In the genomic region with DNA sequence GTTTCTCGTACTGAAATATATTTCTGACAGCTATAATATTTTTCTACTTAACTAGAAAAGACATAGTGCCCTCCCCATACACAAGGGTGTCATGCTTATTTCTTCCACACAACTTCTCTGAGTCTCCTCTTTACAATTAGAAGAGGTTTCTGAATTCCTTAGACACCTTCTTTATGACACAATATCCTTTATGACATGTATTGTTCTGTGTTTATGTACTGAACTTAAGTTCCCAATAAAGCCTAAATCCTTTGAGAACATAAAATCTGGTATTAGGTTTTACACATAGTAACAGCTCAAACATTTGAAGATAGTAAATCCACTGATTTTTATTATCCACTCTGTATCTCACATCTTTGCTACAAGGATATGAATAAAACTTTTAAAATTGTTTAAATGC, we compare ENCODE assay signal across 15 cellular contexts.
"Had no signal": no experiment of that assay in that cellular context is flagged by ENCODE, and none has a peak within 500 bp of the region (broad histone marks: within the 10 kb centered on the region; RNA-seq: fewer than 3 reads in every experiment).

No MANE protein-coding gene starts in this region.

- H3K27ac Mint-ChIP-seq: activated CD4-positive, alpha-beta T cell treated with anti-CD3 and anti-CD28 coated beads, Interleukin-2, amount 10 ng/mL, durations not matched to agents 7 days and 5 days; activated T-helper 2 cell treated with anti-CD3 and anti-CD28 coated beads, Interferon-gamma antibody, Interleukin-2, Interleukin-4, amounts not matched to agents 10 μg/mL and 5 μg/mL and 100 μg/mL, durations not matched to agents 14 hours and 24 hours and 36 hours; stimulated activated effector memory CD8-positive, alpha-beta T cell treated with anti-CD3 and anti-CD28 coated beads, Interleukin-12 subunit alpha, Interleukin-12 subunit beta, amount 100 ng/mL, for 72 hours; T-helper 1 cell treated with Interleukin-12 subunit alpha and Interleukin-12 subunit beta and Interleukin-4 antibody, amounts not matched to agents 30 μg/mL and 1 μg/mL, for 36 hours; WTC11 had no signal

- H3K36me3 Mint-ChIP-seq: stimulated activated effector memory CD8-positive, alpha-beta T cell treated with anti-CD3 and anti-CD28 coated beads, Interleukin-12 subunit alpha, Interleukin-12 subunit beta, amount 100 ng/mL, for 72 hours had no signal

- H3K36me3 ChIP-seq: right atrium auricular region had no signal

- FAIRE-seq: small intestine had no signal

- H3K27me3 Mint-ChIP-seq: activated CD4-positive, alpha-beta T cell treated with anti-CD3 and anti-CD28 coated beads, Interleukin-2, amount 10 ng/mL, durations not matched to agents 7 days and 5 days; naive thymus-derived CD8-positive, alpha-beta T cell had no signal

- H3K4me3 Mint-ChIP-seq: activated CD4-positive, alpha-beta T cell treated with anti-CD3 and anti-CD28 coated beads, Interleukin-2, amount 10 ng/mL, durations not matched to agents 7 days and 5 days; naive thymus-derived CD8-positive, alpha-beta T cell; stimulated activated effector memory CD8-positive, alpha-beta T cell treated with anti-CD3 and anti-CD28 coated beads, Interleukin-12 subunit alpha, Interleukin-12 subunit beta, amount 100 ng/mL, for 72 hours; T-helper 1 cell treated with Interleukin-12 subunit alpha and Interleukin-12 subunit beta and Interleukin-4 antibody, amounts not matched to agents 30 μg/mL and 1 μg/mL, for 36 hours; WTC11 had no signal

- H3K27ac ChIP-seq: brain microvascular endothelial cell, coronary artery, right atrium auricular region had no signal

- H3K4me3 ChIP-seq: coronary artery, lung, right atrium auricular region had no signal

- H3K27me3 ChIP-seq: brain microvascular endothelial cell, right atrium auricular region had no signal

- H3K9me3 Mint-ChIP-seq: activated T-helper 2 cell treated with anti-CD3 and anti-CD28 coated beads, Interferon-gamma antibody, Interleukin-2, Interleukin-4, amounts not matched to agents 10 μg/mL and 5 μg/mL and 100 μg/mL, durations not matched to agents 14 hours and 24 hours and 36 hours; naive thymus-derived CD8-positive, alpha-beta T cell; stimulated activated effector memory CD8-positive, alpha-beta T cell treated with anti-CD3 and anti-CD28 coated beads, Interleukin-12 subunit alpha, Interleukin-12 subunit beta, amount 100 ng/mL, for 72 hours; T-helper 1 cell treated with Interleukin-12 subunit alpha and Interleukin-12 subunit beta and Interleukin-4 antibody, amounts not matched to agents 30 μg/mL and 1 μg/mL, for 36 hours; WTC11 had no signal

- ATAC-seq: naive thymus-derived CD8-positive, alpha-beta T cell; stimulated activated effector memory CD8-positive, alpha-beta T cell treated with anti-CD3 and anti-CD28 coated beads, Interleukin-12 subunit alpha, Interleukin-12 subunit beta, amount 100 ng/mL, for 72 hours; WTC11 had no signal

- DNase-seq: activated CD4-positive, alpha-beta T cell treated with anti-CD3 and anti-CD28 coated beads, Interleukin-2, amount 10 ng/mL, durations not matched to agents 7 days and 5 days; activated naive CD4-positive, alpha-beta T cell treated with anti-CD3 and anti-CD28 coated beads, Interleukin-2, amount 50 U/mL, for 16 hours; activated T-cell treated with anti-CD3 and anti-CD28 coated beads for 4 hours; amniotic stem cell; brain microvascular endothelial cell; effector CD8-positive, alpha-beta T cell; naive thymus-derived CD8-positive, alpha-beta T cell; small intestine had no signal

- H3K9me3 ChIP-seq: right atrium auricular region had no signal
